3 cellular contexts compared by ENCODE assay signal in the genomic region with DNA sequence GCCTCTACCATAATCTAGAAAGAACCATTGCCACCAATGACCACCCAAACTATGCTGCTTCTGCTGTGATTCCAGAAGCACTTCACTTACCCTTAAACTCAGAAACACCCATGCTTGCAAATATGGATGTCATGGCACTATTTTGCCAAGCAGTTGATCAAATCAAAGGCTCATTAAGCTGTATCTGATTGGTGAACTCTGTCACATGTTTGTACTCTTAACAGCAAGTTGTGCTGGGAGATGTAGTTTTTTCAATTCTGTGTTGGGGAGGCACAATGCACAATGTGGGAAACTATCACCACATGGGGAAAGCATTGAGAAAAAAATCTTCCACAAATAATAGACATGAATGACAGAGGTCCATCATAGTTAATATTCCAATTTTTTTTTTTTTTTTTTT.
TF ChIP-seq lines count a peak whose summit lies in the region.

No MANE protein-coding gene starts in this region.

TF ChIP-seq in SK-N-SH, 30 proteins besides CTCF, POLR2A, EP300 and RAD21:
- TF ChIP-seq, protein P1, sequence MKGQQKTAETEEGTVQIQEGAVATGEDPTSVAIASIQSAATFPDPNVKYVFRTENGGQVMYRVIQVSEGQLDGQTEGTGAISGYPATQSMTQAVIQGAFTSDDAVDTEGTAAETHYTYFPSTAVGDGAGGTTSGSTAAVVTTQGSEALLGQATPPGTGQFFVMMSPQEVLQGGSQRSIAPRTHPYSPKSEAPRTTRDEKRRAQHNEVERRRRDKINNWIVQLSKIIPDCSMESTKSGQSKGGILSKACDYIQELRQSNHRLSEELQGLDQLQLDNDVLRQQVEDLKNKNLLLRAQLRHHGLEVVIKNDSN (IDR thresholded peaks at IDR 0.05; ENCODE audit: borderline replicate concordance, low read depth), result peak; percentile 53; the same call in 1 of the 2 replicates
- TF ChIP-seq TEAD4 (IDR thresholded peaks at IDR 0.05; ENCODE audit: borderline replicate concordance, insufficient read depth), result no peak

TF ChIP-seq in SK-N-SH treated with all-trans-retinoic acid at 6 μM for 48 hours, 23 proteins besides CTCF, POLR2A, EP300 and RAD21:
- TF ChIP-seq ESRRG (CRISPR knock-in tag; IDR thresholded peaks at IDR 0.05), result no peak
- no peak for TF ChIP-seq GLIS3 (CRISPR knock-in tag; IDR thresholded peaks at IDR 0.05)
- TF ChIP-seq ZNF8 (CRISPR knock-in tag; IDR thresholded peaks at IDR 0.05), result no peak
- no peak for TF ChIP-seq ZNF70 (CRISPR knock-in tag; IDR thresholded peaks at IDR 0.05)
- TF ChIP-seq SNAI2 (CRISPR knock-in tag; IDR thresholded peaks at IDR 0.05), result no peak
- TF ChIP-seq ZNF565 (CRISPR knock-in tag; conservative IDR thresholded peaks at IDR 0.05; ENCODE audit: low read depth), result no peak
- TF ChIP-seq TSHZ2 (CRISPR knock-in tag; IDR thresholded peaks at IDR 0.05), result no peak
- no peak for TF ChIP-seq TCF4 (CRISPR knock-in tag; IDR thresholded peaks at IDR 0.05; ENCODE audit: borderline replicate concordance)
- no peak for TF ChIP-seq CREB5 (CRISPR knock-in tag; IDR thresholded peaks at IDR 0.05; ENCODE audit: low read depth)
- no peak for TF ChIP-seq OSR1 (CRISPR knock-in tag; IDR thresholded peaks at IDR 0.05)
- no peak for TF ChIP-seq ZFP3 (CRISPR knock-in tag; IDR thresholded peaks at IDR 0.05)
TF ChIP-seq in SK-N-SH treated with all-trans-retinoic acid at 6 μM for 48 hours: peak in this region for 0.

TF ChIP-seq in K562, 482 proteins besides CTCF, POLR2A, EP300 and RAD21:
- TF ChIP-seq, protein P2, sequence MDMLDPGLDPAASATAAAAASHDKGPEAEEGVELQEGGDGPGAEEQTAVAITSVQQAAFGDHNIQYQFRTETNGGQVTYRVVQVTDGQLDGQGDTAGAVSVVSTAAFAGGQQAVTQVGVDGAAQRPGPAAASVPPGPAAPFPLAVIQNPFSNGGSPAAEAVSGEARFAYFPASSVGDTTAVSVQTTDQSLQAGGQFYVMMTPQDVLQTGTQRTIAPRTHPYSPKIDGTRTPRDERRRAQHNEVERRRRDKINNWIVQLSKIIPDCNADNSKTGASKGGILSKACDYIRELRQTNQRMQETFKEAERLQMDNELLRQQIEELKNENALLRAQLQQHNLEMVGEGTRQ (CRISPR knock-in tag; IDR thresholded peaks at IDR 0.05), result peak; percentile 54; the same call in 1 of the 2 replicates
- TF ChIP-seq ZNF143 (CRISPR knock-in tag; IDR thresholded peaks at IDR 0.05) (peak; percentile 46; the same call in 1 of the 2 replicates), ZNF561 (CRISPR knock-in tag; conservative IDR thresholded peaks at IDR 0.05) (no peak), SIX5 (IDR thresholded peaks at IDR 0.05; ENCODE audit: borderline replicate concordance in 1 of 2, insufficient read depth in 1 of 2, low read depth in 1 of 2, low read length in 2 of 2) (peak in 1 of 2 experiments; percentile 20; a peak in 1 of 4 replicates), ZKSCAN3 (CRISPR knock-in tag; IDR thresholded peaks at IDR 0.05) (no peak), HCFC1 (IDR thresholded peaks at IDR 0.05; ENCODE audit: low read depth, low read length) (0 out of 2 replicates have a peak, but pooled peaks have one; percentile 37), SMAD1 (IDR thresholded peaks at IDR 0.05; ENCODE audit: low read depth, low read length, partially characterized antibody) (no peak)
